Comparison of ENCODE assay signal across 14 cellular contexts in the genomic region with DNA sequence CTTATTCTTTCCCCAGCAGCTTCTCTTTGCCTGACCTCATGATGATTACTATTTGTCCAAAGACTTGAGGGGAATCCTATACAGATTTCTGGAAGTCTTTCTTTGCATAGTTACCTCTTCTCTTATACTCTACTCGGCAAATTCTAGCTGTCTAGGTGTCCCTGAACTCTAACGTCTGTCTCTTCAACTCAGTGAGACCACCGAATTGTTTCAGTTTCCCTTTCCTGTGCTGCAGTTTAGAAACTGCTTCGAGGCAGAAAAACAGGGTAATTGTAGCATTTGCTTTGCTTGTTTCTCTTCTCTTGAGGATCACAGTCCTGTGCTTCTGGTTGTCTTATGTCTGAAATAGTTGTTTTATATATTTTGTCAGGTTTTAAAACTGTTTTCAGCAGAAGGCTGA. TPM values are rescaled to one million over a fixed set of nuclear protein-coding genes. Genes with fewer than 3 reads are reported as not detected.
A peak's percentile ranks its signal among the peaks of the same experiment; 100 is the strongest.
DNase-seq lines count a peak whose midpoint lies in the region; ATAC-seq lines count a peak whose summit lies in the region.
"Had no signal": no experiment of that assay in that cellular context is flagged by ENCODE, and none has a peak within 500 bp of the region (broad histone marks: within the 10 kb centered on the region; RNA-seq: fewer than 3 reads in every experiment).

No MANE protein-coding gene starts in this region.

- POLR2A ChIA-PET in CD8-positive, alpha-beta memory T cell (lab: Charles Lee), result no interaction called here

- no peaks in the 10 kb centered on the region for H3K9me3 ChIP-seq in CD8-positive, alpha-beta memory T cell (ENCODE audit: low read length)
- H3K9me3 ChIP-seq: upper lobe of right lung had no signal

- no peak overlapping the region for H3K4me3 ChIP-seq in CD8-positive, alpha-beta memory T cell (ENCODE audit: low read length)
- H3K4me3 ChIP-seq: upper lobe of right lung had no signal

- peak overlapping the region in 4 of 8 donors; percentile 22 to 69 (median 58) for H3K27ac Mint-ChIP-seq in CD8-positive, alpha-beta memory T cell
- H3K27ac Mint-ChIP-seq: naive thymus-derived CD8-positive, alpha-beta T cell had no signal

- peak; percentile 89 for ATAC-seq in GM19328 (IDR thresholded peaks at IDR 0.05; ENCODE audit: unreplicated experiment)
- ATAC-seq in HG02840 (IDR thresholded peaks at IDR 0.05; ENCODE audit: low FRiP score, unreplicated experiment), result peak; percentile 80
- peak; percentile 68 for ATAC-seq in HG03571 (IDR thresholded peaks at IDR 0.05; ENCODE audit: unreplicated experiment)
- ATAC-seq: naive thymus-derived CD8-positive, alpha-beta T cell; upper lobe of right lung had no signal

- peaks cover 0 to 3% (median 0%) of the 10 kb centered on the region in 5 donors for H3K9me3 Mint-ChIP-seq in CD8-positive, alpha-beta memory T cell

- no peaks in the 10 kb centered on the region for H3K36me3 ChIP-seq in CD8-positive, alpha-beta memory T cell (ENCODE audit: insufficient read depth, low read length)
- H3K36me3 ChIP-seq: upper lobe of right lung had no signal

- CTCF ChIA-PET in CD8-positive, alpha-beta memory T cell (lab: Charles Lee), result no interaction called here

- no peak overlapping the region for H3K27ac ChIP-seq in CD8-positive, alpha-beta memory T cell (ENCODE audit: low read depth, low read length)
- H3K27ac ChIP-seq: upper lobe of right lung had no signal

- peaks cover 0 to 4% (median 0%) of the 10 kb centered on the region in 3 donors for H3K36me3 Mint-ChIP-seq in CD8-positive, alpha-beta memory T cell

- H3K27me3 Mint-ChIP-seq in CD8-positive, alpha-beta memory T cell, result peaks cover 9 to 51% of the 10 kb centered on the region in 2 donors

- DNase-seq in CD8-positive, alpha-beta memory T cell, result no peak
- DNase-seq in CD1c-positive myeloid dendritic cell (ENCODE audit: extremely low spot score) (no peak), SKM-1 (lab: John Stamatoyannopoulos, UW; ENCODE audit: unreplicated experiment) (no peak), C1 segment of cervical spinal cord (lab: John Stamatoyannopoulos, UW) (no peak), AG08395 (ENCODE audit: low spot score) (no peak)
- DNase-seq: ACHN; activated effector memory CD4-positive, alpha-beta T cell treated with Interleukin-2 at 50 U/mL for 16 hours; effector CD8-positive, alpha-beta T cell; KG1; naive thymus-derived CD8-positive, alpha-beta T cell; upper lobe of right lung had no signal

- H3K4me1 Mint-ChIP-seq in CD8-positive, alpha-beta memory T cell, result peaks cover 13 to 20% (median 14%) of the 10 kb centered on the region in 3 donors
- H3K4me1 Mint-ChIP-seq: naive thymus-derived CD8-positive, alpha-beta T cell had no signal

- H3K4me1 ChIP-seq in CD8-positive, alpha-beta memory T cell (ENCODE audit: insufficient read depth, low read length), result no peaks in the 10 kb centered on the region

- no peaks in the 10 kb centered on the region for H3K27me3 ChIP-seq in CD8-positive, alpha-beta memory T cell (ENCODE audit: insufficient read depth, low read length, poor library complexity, severe bottlenecking)
- H3K27me3 ChIP-seq: upper lobe of right lung had no signal

- H3K4me3 Mint-ChIP-seq in CD8-positive, alpha-beta memory T cell, result peak overlapping the region in 6 of 7 donors; percentile 1 to 71 (median 46)
- H3K4me3 Mint-ChIP-seq: naive thymus-derived CD8-positive, alpha-beta T cell had no signal

RNA-seq across cellular contexts. Expression of gene LVRN, which starts 14.8 kb away (rescaled TPM):
- total RNA-seq in CD8-positive, alpha-beta memory T cell, result under 1 TPM in 1 of 2 experiments, not detected in 1; 0.18 TPM
- polyA plus RNA-seq in CD8-positive, alpha-beta memory T cell, result not detected
- polyA plus RNA-seq: naive thymus-derived CD8-positive, alpha-beta T cell had no signal

RNA-seq across cellular contexts. Expression of gene ARL14EPL, which starts 55.2 kb away (rescaled TPM):
- total RNA-seq in CD8-positive, alpha-beta memory T cell, result not detected
- not detected for polyA plus RNA-seq in CD8-positive, alpha-beta memory T cell
- total RNA-seq: naive thymus-derived CD8-positive, alpha-beta T cell; upper lobe of right lung had no signal
- polyA plus RNA-seq: naive thymus-derived CD8-positive, alpha-beta T cell had no signal
